Comparison of ENCODE assay signal across 12 cellular contexts in the genomic region with DNA sequence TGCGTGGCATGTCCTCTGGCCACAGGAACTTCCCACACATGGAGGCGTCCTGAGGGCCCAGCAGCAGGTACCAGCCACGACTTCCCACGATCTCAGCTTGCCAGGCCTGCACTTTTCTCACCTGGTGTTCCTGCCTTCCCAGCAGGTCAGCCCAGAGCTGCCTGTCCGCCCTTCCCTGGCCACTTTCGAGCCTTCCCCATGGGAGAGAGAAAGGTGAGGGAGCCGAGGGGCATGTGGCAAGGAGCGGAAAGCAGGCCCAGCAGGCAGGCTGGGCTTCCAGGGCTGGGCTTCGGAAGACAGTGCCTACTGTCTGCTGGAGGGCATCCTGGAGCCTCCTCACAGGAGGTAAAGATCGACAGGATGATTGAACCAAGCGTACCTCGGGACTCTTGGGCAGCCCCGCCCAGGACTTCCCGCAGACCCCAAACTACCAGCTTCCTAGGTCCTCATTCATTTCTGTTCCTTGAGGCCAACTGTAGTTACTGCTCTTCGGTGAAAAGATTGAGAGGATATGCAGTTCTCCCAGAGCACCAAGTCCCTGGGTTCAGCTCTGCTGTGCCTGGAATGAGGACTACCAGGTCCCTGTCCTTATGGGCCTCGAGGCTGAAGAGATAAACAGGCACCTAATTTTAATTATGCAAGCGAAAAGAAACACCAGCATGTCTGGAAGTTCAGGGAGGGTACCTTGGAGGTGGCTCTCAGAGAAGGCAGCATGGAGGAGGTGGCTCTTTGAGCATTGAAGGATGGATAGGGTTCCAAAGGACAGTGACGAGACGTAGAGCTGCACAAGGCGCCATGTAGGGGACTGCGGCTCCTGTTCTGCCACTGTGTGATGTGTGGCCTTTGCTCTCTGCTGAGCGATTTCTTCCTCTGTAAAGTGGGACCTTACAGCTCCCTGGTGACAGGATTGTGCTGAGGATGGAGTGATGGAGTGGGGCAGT.
DNase-seq lines count a peak whose midpoint lies in the region; ATAC-seq and TF ChIP-seq lines count a peak whose summit lies in the region.
"Had no signal": no experiment of that assay in that cellular context is flagged by ENCODE, and none has a peak within 500 bp of the region (broad histone marks: within the 10 kb centered on the region; RNA-seq: fewer than 3 reads in every experiment).

No MANE protein-coding gene starts in this region.

- no peaks in the 10 kb centered on the region for H3K9me3 ChIP-seq in CD4-positive, alpha-beta T cell (ENCODE audit: control insufficient read depth, low read length)

- H3K36me3 Mint-ChIP-seq in osteocyte (ENCODE audit: unreplicated experiment) = peaks cover 8% of the 10 kb centered on the region
- no peaks in the 10 kb centered on the region for H3K36me3 Mint-ChIP-seq in CD4-positive, alpha-beta T cell (ENCODE audit: low read depth)
- H3K36me3 Mint-ChIP-seq: activated naive CD8-positive, alpha-beta T cell treated with anti-CD3 and anti-CD28 coated beads, Interleukin-2, amount 10 ng/mL, durations not matched to agents 7 days and 5 days; memory B cell had no signal

- H3K4me1 Mint-ChIP-seq in stimulated activated naive CD8-positive, alpha-beta T cell treated with anti-CD3 and anti-CD28 coated beads, Interleukin-15, amount 100 ng/mL, for 72 hours = peaks cover 5% of the 10 kb centered on the region
- H3K4me1 Mint-ChIP-seq in osteocyte (ENCODE audit: unreplicated experiment) = peaks cover 84% of the 10 kb centered on the region
- H3K4me1 Mint-ChIP-seq in CD4-positive, alpha-beta T cell (ENCODE audit: low read depth) = peaks cover 5% of the 10 kb centered on the region
- H3K4me1 Mint-ChIP-seq: activated naive CD8-positive, alpha-beta T cell treated with anti-CD3 and anti-CD28 coated beads, Interleukin-2, amount 10 ng/mL, durations not matched to agents 7 days and 5 days; memory B cell had no signal

- ATAC-seq in stimulated activated naive CD8-positive, alpha-beta T cell treated with anti-CD3 and anti-CD28 coated beads, Interleukin-15, amount 100 ng/mL, for 72 hours = no peak
- ATAC-seq in stimulated activated naive CD8-positive, alpha-beta T cell treated with anti-CD3 and anti-CD28 coated beads, Interleukin-15, Interleukin-2, amounts not matched to agents 100 U/mL and 50 U/mL, for 24 hours = no peak
- ATAC-seq in CD4-positive, alpha-beta T cell (ENCODE audit: poor library complexity) = no peak

- CTCF ChIA-PET in CD4-positive, alpha-beta T cell (lab: Charles Lee) = no interaction called here

- no peaks in the 10 kb centered on the region for H3K27me3 Mint-ChIP-seq in stimulated activated naive CD8-positive, alpha-beta T cell treated with anti-CD3 and anti-CD28 coated beads, Interleukin-15, amount 100 ng/mL, for 72 hours
- H3K27me3 Mint-ChIP-seq in osteocyte (ENCODE audit: unreplicated experiment) = no peaks in the 10 kb centered on the region
- H3K27me3 Mint-ChIP-seq in CD4-positive, alpha-beta T cell = no peaks in the 10 kb centered on the region
- H3K27me3 Mint-ChIP-seq: activated naive CD8-positive, alpha-beta T cell treated with anti-CD3 and anti-CD28 coated beads, Interleukin-2, amount 10 ng/mL, durations not matched to agents 7 days and 5 days had no signal

- POLR2A ChIA-PET in CD4-positive, alpha-beta T cell (lab: Charles Lee) = no interaction called here

- no peak for TF ChIP-seq CTCF in osteocyte (IDR thresholded peaks at IDR 0.05)
- TF ChIP-seq CTCF in CD4-positive, alpha-beta T cell (IDR thresholded peaks at IDR 0.05) = no peak

- intact Hi-C loops in CD4-positive, alpha-beta T cell (cut with DNase I, micrococcal nuclease) = no loop called here

- H3K27ac Mint-ChIP-seq in stimulated activated naive CD8-positive, alpha-beta T cell treated with anti-CD3 and anti-CD28 coated beads, Interleukin-15, amount 100 ng/mL, for 72 hours = peak overlapping the region; percentile 6 to 46
- peak overlapping the region; percentile 93 for H3K27ac Mint-ChIP-seq in osteocyte (ENCODE audit: unreplicated experiment)
- no peak overlapping the region for H3K27ac Mint-ChIP-seq in CD4-positive, alpha-beta T cell
- H3K27ac Mint-ChIP-seq: activated naive CD8-positive, alpha-beta T cell treated with anti-CD3 and anti-CD28 coated beads, Interleukin-2, amount 10 ng/mL, durations not matched to agents 7 days and 5 days; memory B cell had no signal

- H3K4me3 Mint-ChIP-seq in stimulated activated naive CD8-positive, alpha-beta T cell treated with anti-CD3 and anti-CD28 coated beads, Interleukin-15, amount 100 ng/mL, for 72 hours = no peak overlapping the region
- H3K4me3 Mint-ChIP-seq in osteocyte (ENCODE audit: unreplicated experiment) = peak overlapping the region; percentile 30
- no peak overlapping the region for H3K4me3 Mint-ChIP-seq in CD4-positive, alpha-beta T cell
- H3K4me3 Mint-ChIP-seq: activated naive CD8-positive, alpha-beta T cell treated with anti-CD3 and anti-CD28 coated beads, Interleukin-2, amount 10 ng/mL, durations not matched to agents 7 days and 5 days; memory B cell had no signal

- H3K27me3 ChIP-seq in CD4-positive, alpha-beta T cell (ENCODE audit: control insufficient read depth, insufficient read depth, low read length) = no peaks in the 10 kb centered on the region

- peak overlapping the region; percentile 83 for H3K27ac ChIP-seq in epithelial cell of prostate
- no peak overlapping the region for H3K27ac ChIP-seq in CD4-positive, alpha-beta T cell (ENCODE audit: low read depth, low read length)

- H3K9me3 Mint-ChIP-seq in stimulated activated naive CD8-positive, alpha-beta T cell treated with anti-CD3 and anti-CD28 coated beads, Interleukin-15, amount 100 ng/mL, for 72 hours = no peaks in the 10 kb centered on the region
- no peaks in the 10 kb centered on the region for H3K9me3 Mint-ChIP-seq in osteocyte (ENCODE audit: unreplicated experiment)
- no peaks in the 10 kb centered on the region for H3K9me3 Mint-ChIP-seq in CD4-positive, alpha-beta T cell
- H3K9me3 Mint-ChIP-seq: activated naive CD8-positive, alpha-beta T cell treated with anti-CD3 and anti-CD28 coated beads, Interleukin-2, amount 10 ng/mL, durations not matched to agents 7 days and 5 days; memory B cell had no signal

- no peak for DNase-seq in stimulated activated naive CD8-positive, alpha-beta T cell treated with anti-CD3 and anti-CD28 coated beads, Interleukin-15, amount 100 ng/mL, for 72 hours
- DNase-seq in stimulated activated naive CD8-positive, alpha-beta T cell treated with anti-CD3 and anti-CD28 coated beads, Interleukin-15, Interleukin-2, amounts not matched to agents 100 U/mL and 50 U/mL, for 24 hours = no peak
- DNase-seq in epithelial cell of prostate (ENCODE audit: low read depth, low spot score) (no peak), osteocyte (ENCODE audit: extremely low spot score, unreplicated experiment) (no peak), GM19238 (ENCODE audit: insufficient read length, low spot score) (no peak), NCI-H446 treated with DMSO at 0.1 percent for 48 hours (lab: John Stamatoyannopoulos, UW) (no peak), NCI-H1694 (lab: John Stamatoyannopoulos, UW) (no peak)
- DNase-seq in CD4-positive, alpha-beta T cell = no peak
- DNase-seq: activated CD4-positive, alpha-beta T cell treated with anti-CD3 and anti-CD28 coated beads, Interleukin-2, amount 50 U/mL, for 4 hours; activated naive CD8-positive, alpha-beta T cell treated with anti-CD3 and anti-CD28 coated beads, Interleukin-2, amount 10 ng/mL, durations not matched to agents 7 days and 5 days; NCI-H2081 treated with DMSO at 0.1 percent for 48 hours had no signal
